35 cellular contexts compared by ENCODE assay signal in genomic region chr14:21350539-21350938, GRCh38. TPM values are rescaled to one million over a fixed set of nuclear protein-coding genes. Genes with fewer than 3 reads are reported as not detected.
DNase-seq lines count a peak whose midpoint lies in the region; ATAC-seq and TF ChIP-seq lines count a peak whose summit lies in the region.
"Had no signal": no experiment of that assay in that cellular context is flagged by ENCODE, and none has a peak within 500 bp of the region (broad histone marks: within the 10 kb centered on the region; RNA-seq: fewer than 3 reads in every experiment).

No MANE protein-coding gene starts in this region.

- TF ChIP-seq CTCF in GM23338 (conservative IDR thresholded peaks at IDR 0.05; ENCODE audit: low read depth in 2 of 2) (no peak), WTC11 (IDR thresholded peaks at IDR 0.05) (no peak), neural progenitor cell (IDR thresholded peaks at IDR 0.05) (no peak), esophagus muscularis mucosa (IDR thresholded peaks at IDR 0.05) (no peak)

- H3K9ac ChIP-seq in neural progenitor cell, result no peak overlapping the region
- no peak overlapping the region for H3K9ac ChIP-seq in GM23248

- ATAC-seq in GM23338 (no peak), WTC11 (no peak)
- ATAC-seq: activated CD4-positive, alpha-beta T cell treated with anti-CD3 and anti-CD28 coated beads for 36 hours; foreskin keratinocyte; left lung; sciatic nerve had no signal

- H3K27ac ChIP-seq in GM23338 (ENCODE audit: low read depth) (peak overlapping the region; percentile 68; the same call in 1 of the 2 replicates), neural progenitor cell (peak overlapping the region; percentile 74), GM23248 (no peak overlapping the region), esophagus muscularis mucosa (replicated peaks in 1 of 4) (no peak overlapping the region)
- H3K27ac ChIP-seq: foreskin keratinocyte, left lung, PC-9, tibial nerve had no signal

- H3K27me3 ChIP-seq in GM23338 (ENCODE audit: insufficient read depth) (no peaks in the 10 kb centered on the region), neural progenitor cell (no peaks in the 10 kb centered on the region), GM23248 (replicated peaks; ENCODE audit: insufficient read depth) (no peaks in the 10 kb centered on the region), esophagus muscularis mucosa (no peaks in the 10 kb centered on the region)
- H3K27me3 ChIP-seq: foreskin keratinocyte, left lung, tibial nerve had no signal

- H3K9me3 Mint-ChIP-seq in GM23338 (no peaks in the 10 kb centered on the region), WTC11 (no peaks in the 10 kb centered on the region), neural progenitor cell (no peaks in the 10 kb centered on the region)
- H3K9me3 Mint-ChIP-seq: dendritic cell treated with granulocyte-macrophage colony-stimulating factor and Interleukin-4, amounts not matched to agents 40 ng/mL and 50 ng/mL, for 4 days; endodermal cell had no signal

- H3K36me3 Mint-ChIP-seq in GM23338 (ENCODE audit: low read depth), result peaks cover 48% of the 10 kb centered on the region
- H3K36me3 Mint-ChIP-seq in WTC11, result peaks cover 41% of the 10 kb centered on the region
- H3K36me3 Mint-ChIP-seq in neural progenitor cell, result peaks cover 31% of the 10 kb centered on the region

- TF ChIP-seq POLR2A in esophagus muscularis mucosa (IDR thresholded peaks at IDR 0.05; ENCODE audit: low read depth), result no peak

- H3K36me3 ChIP-seq in GM23338 (ENCODE audit: insufficient read depth) (peaks cover 36% of the 10 kb centered on the region), neural progenitor cell (peaks cover 29% of the 10 kb centered on the region), GM23248 (ENCODE audit: low read depth) (peaks cover 47% of the 10 kb centered on the region), esophagus muscularis mucosa (peaks cover 39 to 51% (median 48%) of the 10 kb centered on the region in 4 donors)

- H3K9me3 ChIP-seq in neural progenitor cell (ENCODE audit: low read depth), result no peaks in the 10 kb centered on the region
- no peaks in the 10 kb centered on the region for H3K9me3 ChIP-seq in GM23248 (ENCODE audit: low read depth)
- no peaks in the 10 kb centered on the region for H3K9me3 ChIP-seq in esophagus muscularis mucosa
- H3K9me3 ChIP-seq: left lung, tibial nerve had no signal

- H3K4me2 ChIP-seq in GM23338 (no peak overlapping the region), neural progenitor cell (no peak overlapping the region), GM23248 (ENCODE audit: unreplicated experiment) (no peak overlapping the region)
- H3K4me2 ChIP-seq: PC-9 had no signal

- H3K27ac Mint-ChIP-seq in GM23338 (no peak overlapping the region), WTC11 (peak overlapping the region; percentile 15; the same call in 1 of the 2 replicates), neural progenitor cell (no peak overlapping the region)
- H3K27ac Mint-ChIP-seq: activated CD4-positive, alpha-beta T cell treated with anti-CD3 and anti-CD28 coated beads for 36 hours; endodermal cell; progenitor cell of endocrine pancreas had no signal

- peaks cover 14% of the 10 kb centered on the region; the same call in 2 of the 3 replicates for H3K4me1 Mint-ChIP-seq in GM23338
- peaks cover 12% of the 10 kb centered on the region for H3K4me1 Mint-ChIP-seq in WTC11
- no peaks in the 10 kb centered on the region for H3K4me1 Mint-ChIP-seq in neural progenitor cell
- H3K4me1 Mint-ChIP-seq: activated CD4-positive, alpha-beta T cell treated with anti-CD3 and anti-CD28 coated beads for 36 hours had no signal

- H4K20me1 ChIP-seq in GM23338 (replicated peaks; ENCODE audit: insufficient read depth) (peaks cover 6% of the 10 kb centered on the region), neural progenitor cell (ENCODE audit: low read depth) (peaks cover 8% of the 10 kb centered on the region), GM23248 (ENCODE audit: insufficient read depth) (no peaks in the 10 kb centered on the region)

- DNase-seq in D341Med (ENCODE audit: low spot score) (peak; percentile 63), GM23338 (ENCODE audit: low spot score) (no peak), WTC11 (ENCODE audit: low spot score) (no peak), neural progenitor cell (ENCODE audit: low spot score) (no peak), GM23248 (no peak), esophagus muscularis mucosa (ENCODE audit: extremely low spot score) (no peak), H4 (ENCODE audit: low spot score) (no peak)
- DNase-seq: activated CD4-positive, alpha-beta T cell treated with anti-CD3 and anti-CD28 coated beads for 36 hours; activated effector memory CD4-positive, alpha-beta T cell treated with Interleukin-2 at 50 U/mL for 16 hours; activated T-cell treated with anti-CD3 and anti-CD28 coated beads for 4 hours; C1 segment of cervical spinal cord; caudate nucleus; COR-L47; DMS79 treated with DMSO at 0.1 percent for 48 hours; endodermal cell; foreskin keratinocyte; GDM1; head of caudate nucleus; islet precursor cell; KG1; left lung; mesenchymal stem cell; MM.1S; NCI-H1105 treated with DMSO at 0.1 percent for 48 hours; NCI-H1930; NCI-H510A treated with DMSO at 0.1 percent for 48 hours; PC-9; Right ventricle myocardium superior; stimulated activated CD4-positive, alpha-beta T cell treated with anti-CD3 and anti-CD28 coated beads, Interleukin-12 subunit alpha, Interleukin-12 subunit beta, amount 100 ng/mL, for 4 hours; stimulated activated CD4-positive, alpha-beta T cell treated with anti-CD3 and anti-CD28 coated beads, Interleukin-2, amount 100 ng/mL, for 48 hours; T-helper 2 cell had no signal

- 24 to 35% methylated on average over 3 of the region's 3 CpGs for WGBS in GM23248 (ENCODE audit: low coverage in 1 of 2, low lambda C conversion rate in 2 of 2, missing lambda C conversion rate in 2 of 2), 2 experiments
- WGBS in esophagus muscularis mucosa, result 81% methylated on average over 2 of the region's 3 CpGs

- POLR2A ChIA-PET in WTC11 (lab: Charles Lee), result no interaction called here

- H3K4me3 ChIP-seq in GM23338, result no peak overlapping the region
- H3K4me3 ChIP-seq in neural progenitor cell, result no peak overlapping the region
- no peak overlapping the region for H3K4me3 ChIP-seq in GM23248
- H3K4me3 ChIP-seq in esophagus muscularis mucosa, result no peak overlapping the region
- H3K4me3 ChIP-seq: left lung, PC-9, tibial nerve had no signal

- H2AFZ ChIP-seq in GM23338 (no peak overlapping the region), neural progenitor cell (replicated peaks) (no peak overlapping the region), GM23248 (no peak overlapping the region)
- H2AFZ ChIP-seq: PC-9 had no signal

- in situ Hi-C loops in GM23248 (cut with MboI), result no loop called here

- H3K27me3 Mint-ChIP-seq in GM23338 (ENCODE audit: insufficient read depth, low read depth, poor library complexity), result peaks cover 9% of the 10 kb centered on the region
- H3K27me3 Mint-ChIP-seq in WTC11 (ENCODE audit: low read depth), result no peaks in the 10 kb centered on the region; the same call in 1 of the 2 replicates
- H3K27me3 Mint-ChIP-seq in neural progenitor cell (ENCODE audit: insufficient read depth, low read depth), result peaks cover 4% of the 10 kb centered on the region
- H3K27me3 Mint-ChIP-seq: activated CD4-positive, alpha-beta T cell treated with anti-CD3 and anti-CD28 coated beads for 36 hours; progenitor cell of endocrine pancreas had no signal

- CTCF ChIA-PET in WTC11 (lab: Charles Lee), result no interaction called here

- no peak overlapping the region for H3K4me3 Mint-ChIP-seq in GM23338
- H3K4me3 Mint-ChIP-seq in WTC11, result no peak overlapping the region
- H3K4me3 Mint-ChIP-seq in neural progenitor cell, result no peak overlapping the region
- H3K4me3 Mint-ChIP-seq: activated CD4-positive, alpha-beta T cell treated with anti-CD3 and anti-CD28 coated beads for 36 hours; dendritic cell treated with granulocyte-macrophage colony-stimulating factor and Interleukin-4, amounts not matched to agents 40 ng/mL and 50 ng/mL, for 4 days; endodermal cell had no signal

- H3K4me1 ChIP-seq in GM23338 (ENCODE audit: insufficient read depth), result peaks cover 8% of the 10 kb centered on the region
- no peaks in the 10 kb centered on the region for H3K4me1 ChIP-seq in neural progenitor cell
- H3K4me1 ChIP-seq in GM23248 (ENCODE audit: insufficient read depth), result peaks cover 15% of the 10 kb centered on the region
- H3K4me1 ChIP-seq in esophagus muscularis mucosa, result no peaks in the 10 kb centered on the region
- H3K4me1 ChIP-seq: foreskin keratinocyte, tibial nerve had no signal

- H3F3A ChIP-seq in GM23338 (replicated peaks; ENCODE audit: low read depth) (peaks cover 19% of the 10 kb centered on the region), neural progenitor cell (ENCODE audit: low read depth) (peaks cover 47% of the 10 kb centered on the region), GM23248 (ENCODE audit: insufficient read depth) (peaks cover 18% of the 10 kb centered on the region)

- no peak for TF ChIP-seq EP300 in esophagus muscularis mucosa (IDR thresholded peaks at IDR 0.05)

- H3K79me2 ChIP-seq in GM23338 (replicated peaks; ENCODE audit: insufficient read depth), result no peaks in the 10 kb centered on the region
- no peaks in the 10 kb centered on the region for H3K79me2 ChIP-seq in neural progenitor cell (ENCODE audit: low read depth)
- H3K79me2 ChIP-seq in GM23248 (ENCODE audit: insufficient read depth), result no peaks in the 10 kb centered on the region

- H3K9me2 ChIP-seq in GM23338 (ENCODE audit: insufficient read depth) (no peaks in the 10 kb centered on the region), GM23248 (ENCODE audit: insufficient read depth) (no peaks in the 10 kb centered on the region)

- intact Hi-C loops in esophagus muscularis mucosa (cut with DNase I), result loop anchor here (10.0 kb wide), 1 partner anchor 54 kb away; no protein-coding TSS in a partner anchor

TF ChIP-seq in GM23338, 12 proteins besides CTCF, POLR2A, EP300 and RAD21 (continues in another document):
- TF ChIP-seq ZNF114 (CRISPR knock-in tag; IDR thresholded peaks at IDR 0.05) (no peak), STAT1 (IDR thresholded peaks at IDR 0.05; ENCODE audit: unreplicated experiment) (no peak)

TF ChIP-seq in WTC11, 78 proteins besides CTCF, POLR2A, EP300 and RAD21 (continues in another document):
- no peak for TF ChIP-seq NFATC4 (CRISPR knock-in tag; IDR thresholded peaks at IDR 0.05)
- no peak for TF ChIP-seq ATF3 (CRISPR knock-in tag; conservative IDR thresholded peaks at IDR 0.05)

RNA-seq across cellular contexts. Expression of gene SUPT16H, which starts 33.3 kb away (rescaled TPM):
- 154 and 187 TPM in 2 replicates for total RNA-seq in GM23338 (2014; rRNA removed; shearing (Covaris generic))
- polyA plus RNA-seq in GM23338 (2016; fragmentation: Nextera tagmentation; extraction: Ambion mirVana) (260 and 268 TPM in 2 replicates), GM23248 (2016; fragmentation: Nextera tagmentation; extraction: Ambion mirVana) (64.4 and 64.7 TPM in 2 replicates)
- total RNA-seq in WTC11 (2021) (153 to 178 TPM (median 157 TPM) in 3 replicates), neural progenitor cell (ENCODE audit: low replicate concordance) (195 and 198 TPM in 2 replicates), esophagus muscularis mucosa (10 to 100 TPM; 52.7 to 74.3 (median 60.5) TPM)
- total RNA-seq in GM23248 (2014; rRNA removed; shearing (Covaris generic)), result 56.9 and 61.7 TPM in 2 replicates
- total RNA-seq in H4 (2014; rRNA removed; shearing (Covaris generic)), result 88.6 and 104 TPM in 2 replicates

Comparison
In these comparisons a context has a peak if more than half of its experiments do, and no peak if none do; other contexts are left out.
1. H3K27ac ChIP-seq: peak in GM23338 (single experiment) and neural progenitor cell (single experiment); none in GM23248 (single experiment) and esophagus muscularis mucosa (0 of 4).